1 cellular context compared by ENCODE assay signal in genomic region chr6:21593412-21593926, GRCh38.
TF ChIP-seq lines count a peak whose summit lies in the region.

TSS of gene SOX4 (plus strand) at chr6:21593751. CDS start at chr6:21594535, 784 bp downstream.

TF ChIP-seq in HEK293, 187 proteins besides CTCF, POLR2A, EP300 and RAD21 (continued from another document):
- TF ChIP-seq ZNF280C (tag by site-specific recombination; IDR thresholded peaks at IDR 0.05), result no peak
- no peak for TF ChIP-seq GLIS2 (tag by site-specific recombination; IDR thresholded peaks at IDR 0.05)
- TF ChIP-seq ZNF280D (tag by site-specific recombination; IDR thresholded peaks at IDR 0.05), result no peak
- no peak for TF ChIP-seq ZNF132 (tag by site-specific recombination; IDR thresholded peaks at IDR 0.05; ENCODE audit: borderline replicate concordance)
- TF ChIP-seq ZNF138 (tag by site-specific recombination; IDR thresholded peaks at IDR 0.05; ENCODE audit: borderline replicate concordance), result no peak
- no peak for TF ChIP-seq ZNF791 (tag by site-specific recombination; IDR thresholded peaks at IDR 0.05)
